In genomic region chr7:42972703-42973500, GRCh38 we compare ENCODE assay signal across 10 cellular contexts. TPM values are rescaled to one million over a fixed set of nuclear protein-coding genes. Genes with fewer than 3 reads are reported as not detected.
DNase-seq lines count a peak whose midpoint lies in the region; FAIRE-seq and TF ChIP-seq lines count a peak whose summit lies in the region.
"Had no signal": no experiment of that assay in that cellular context is flagged by ENCODE, and none has a peak within 500 bp of the region (broad histone marks: within the 10 kb centered on the region; RNA-seq: fewer than 3 reads in every experiment).

No MANE protein-coding gene starts in this region.

- H2BK12ac ChIP-seq in H1 (ENCODE audit: low read depth, low read length), result no peak overlapping the region
- H2BK12ac ChIP-seq in mesenchymal stem cell (ENCODE audit: low read length in 2 of 2), result no peak overlapping the region

- H3K27ac Mint-ChIP-seq in CD4-positive, alpha-beta memory T cell, result no peak overlapping the region
- H3K27ac Mint-ChIP-seq: activated naive CD4-positive, alpha-beta T cell treated with anti-CD3 and anti-CD28 coated beads, Interleukin-2, amount 50 U/mL, for 24 hours had no signal

- H3K27me3 Mint-ChIP-seq in CD4-positive, alpha-beta memory T cell, result peaks cover 5 to 7% of the 10 kb centered on the region in 2 donors

- H3K4ac ChIP-seq in H1 (replicated peaks; ENCODE audit: insufficient read length, low read depth, low read length), result no peak overlapping the region
- H3K4ac ChIP-seq in mesenchymal stem cell (ENCODE audit: low read depth in 1 of 2, low read length in 2 of 2), result peak overlapping the region in 1 of 2 experiments; percentile 47

- no peak for TF ChIP-seq RAD21 in H1 (IDR thresholded peaks at IDR 0.05 in 1 of 2, conservative IDR thresholded peaks at IDR 0.05 in 1 of 2; ENCODE audit: low read depth in 2 of 2, low read length in 2 of 2)

- H3K36me3 ChIP-seq in H1 (ENCODE audit: control insufficient read depth in 2 of 4, insufficient read depth in 4 of 4, low read length in 3 of 4), result no peaks in the 10 kb centered on the region
- no peaks in the 10 kb centered on the region for H3K36me3 ChIP-seq in mesenchymal stem cell (ENCODE audit: control insufficient read depth in 1 of 2, insufficient read depth in 2 of 2, low read depth in 1 of 2, low read length in 2 of 2)
- H3K36me3 ChIP-seq in CD4-positive, alpha-beta memory T cell (ENCODE audit: insufficient read depth, low read length), result no peaks in the 10 kb centered on the region
- H3K36me3 ChIP-seq in effector memory CD4-positive, alpha-beta T cell (ENCODE audit: control insufficient read depth, insufficient read depth, low read length), result no peaks in the 10 kb centered on the region

- no peak for FAIRE-seq in H1 (lab: Jason Lieb, UNC)

- H3K4me3 ChIP-seq in H1 (ENCODE audit: extremely low read depth in 1 of 4, insufficient read depth in 2 of 4, low read depth in 3 of 4, low read length in 4 of 4) (no peak overlapping the region), mesenchymal stem cell (ENCODE audit: insufficient read depth in 1 of 2, low read depth in 1 of 2, low read length in 2 of 2) (peak overlapping the region in 1 of 2 experiments; percentile 42)
- no peak overlapping the region for H3K4me3 ChIP-seq in CD4-positive, alpha-beta memory T cell (ENCODE audit: low read length in 2 of 2)
- H3K4me3 ChIP-seq in effector memory CD4-positive, alpha-beta T cell (ENCODE audit: insufficient read depth, low read depth, low read length, poor library complexity, severe bottlenecking), result no peak overlapping the region

- no peak overlapping the region for H2AFZ ChIP-seq in H1 (ENCODE audit: low read length)
- no peak overlapping the region for H2AFZ ChIP-seq in mesenchymal stem cell (ENCODE audit: low read depth, low read length)

- DNase-seq in NCI-H2227 (lab: John Stamatoyannopoulos, UW; ENCODE audit: unreplicated experiment), result peak; percentile 67
- DNase-seq in H1 (ENCODE audit: low read depth in 1 of 2, low spot score in 2 of 2), result no peak
- peak; percentile 99 for DNase-seq in mesenchymal stem cell
- DNase-seq in ureter (ENCODE audit: low spot score), result peak; percentile 48
- DNase-seq in CD4-positive, alpha-beta memory T cell, result no peak
- DNase-seq in effector memory CD4-positive, alpha-beta T cell, result no peak
- DNase-seq in cerebellar nuclear complex (lab: John Stamatoyannopoulos, UW), result no peak
- DNase-seq: SW 1271 had no signal

- CTCF ChIA-PET in H1 (lab: Charles Lee; ENCODE audit: partially characterized antibody), result interaction anchor here (1.0 to 2.0 kb wide), 3 partner anchors 10 to 98 kb away, joined by 3 to 6 read pairs (median 5); no protein-coding TSS in a partner anchor
- CTCF ChIA-PET in CD4-positive, alpha-beta memory T cell (lab: Charles Lee; ENCODE audit: partially characterized antibody), result no interaction called here

- POLR2A ChIA-PET in H1 (lab: Charles Lee; ENCODE audit: partially characterized antibody), result interaction anchor here (0.5 to 1.0 kb wide), 2 partner anchors 18 to 32 kb away, joined by 3 read pairs; no protein-coding TSS in a partner anchor
- POLR2A ChIA-PET in CD4-positive, alpha-beta memory T cell (lab: Charles Lee; ENCODE audit: partially characterized antibody), result no interaction called here

- H3K4me1 Mint-ChIP-seq in CD4-positive, alpha-beta memory T cell, result no peaks in the 10 kb centered on the region
- H3K4me1 Mint-ChIP-seq: activated naive CD4-positive, alpha-beta T cell treated with anti-CD3 and anti-CD28 coated beads, Interleukin-2, amount 50 U/mL, for 24 hours had no signal

- H3K23ac ChIP-seq in H1 (ENCODE audit: insufficient read length) (no peak overlapping the region), mesenchymal stem cell (ENCODE audit: low read length in 2 of 2) (no peak overlapping the region)

- no peak overlapping the region for H4K5ac ChIP-seq in H1 (ENCODE audit: insufficient read length, low read depth, low read length)

- H3K27ac ChIP-seq in H1 (ENCODE audit: low read depth, low read length) (no peak overlapping the region), mesenchymal stem cell (ENCODE audit: low read length, poor library complexity, severe bottlenecking) (peak overlapping the region; percentile 89)
- H3K27ac ChIP-seq in CD4-positive, alpha-beta memory T cell (ENCODE audit: low read depth, low read length), result no peak overlapping the region
- H3K27ac ChIP-seq in effector memory CD4-positive, alpha-beta T cell (ENCODE audit: insufficient read depth, low read length, poor library complexity, severe bottlenecking), result no peak overlapping the region
- H3K27ac ChIP-seq: HL-60 had no signal

- H3K4me3 Mint-ChIP-seq in CD4-positive, alpha-beta memory T cell, result no peak overlapping the region
- H3K4me3 Mint-ChIP-seq: activated naive CD4-positive, alpha-beta T cell treated with anti-CD3 and anti-CD28 coated beads, Interleukin-2, amount 50 U/mL, for 24 hours had no signal

- H3K4me2 ChIP-seq in H1 (ENCODE audit: insufficient read depth in 1 of 2, low read depth in 2 of 2, low read length in 2 of 2), result no peak overlapping the region
- H3K4me2 ChIP-seq in mesenchymal stem cell (ENCODE audit: low read length, poor library complexity, severe bottlenecking), result no peak overlapping the region

- H3K14ac ChIP-seq in H1 (ENCODE audit: insufficient read length), result no peak overlapping the region
- H3K14ac ChIP-seq in mesenchymal stem cell (ENCODE audit: low read length in 2 of 2), result no peak overlapping the region

- H3K9me3 Mint-ChIP-seq in CD4-positive, alpha-beta memory T cell, result peaks cover 0 to 4% (median 0%) of the 10 kb centered on the region in 8 donors
- H3K9me3 Mint-ChIP-seq: activated naive CD4-positive, alpha-beta T cell treated with anti-CD3 and anti-CD28 coated beads, Interleukin-2, amount 50 U/mL, for 24 hours had no signal

- H3K79me2 ChIP-seq in H1 (ENCODE audit: control insufficient read depth in 1 of 2, insufficient read depth in 2 of 2, low read length in 2 of 2), result no peaks in the 10 kb centered on the region

- H2BK5ac ChIP-seq in H1 (ENCODE audit: low read depth, low read length) (no peak overlapping the region), mesenchymal stem cell (ENCODE audit: low read depth, low read length, poor library complexity, severe bottlenecking) (no peak overlapping the region)

- H2BK20ac ChIP-seq in H1 (ENCODE audit: low read length), result no peak overlapping the region

- H4K8ac ChIP-seq in H1 (ENCODE audit: extremely low read depth, insufficient read depth, low read length) (no peak overlapping the region), mesenchymal stem cell (ENCODE audit: low read length) (peak overlapping the region; percentile 12)

- H2BK120ac ChIP-seq in H1 (replicated peaks; ENCODE audit: low read depth, low read length), result no peak overlapping the region
- no peak overlapping the region for H2BK120ac ChIP-seq in mesenchymal stem cell (ENCODE audit: low read depth, low read length)

- no peaks in the 10 kb centered on the region for H3K36me3 Mint-ChIP-seq in CD4-positive, alpha-beta memory T cell

- no peak overlapping the region for H3K56ac ChIP-seq in H1 (replicated peaks; ENCODE audit: insufficient read length, low read depth, low read length)

- no peak overlapping the region for H3K9ac ChIP-seq in H1 (replicated peaks in 1 of 4; ENCODE audit: extremely low read depth in 1 of 4, low read depth in 3 of 4, low read length in 3 of 4)
- H3K9ac ChIP-seq in mesenchymal stem cell (ENCODE audit: low read length), result peak overlapping the region; percentile 2

- H3K4me1 ChIP-seq in H1 (replicated peaks in 1 of 4; ENCODE audit: control insufficient read depth in 3 of 4, insufficient read depth in 4 of 4, low read length in 3 of 4) (no peaks in the 10 kb centered on the region), mesenchymal stem cell (ENCODE audit: control insufficient read depth, insufficient read depth, low read depth, low read length) (peaks cover 2% of the 10 kb centered on the region)
- no peaks in the 10 kb centered on the region for H3K4me1 ChIP-seq in CD4-positive, alpha-beta memory T cell (ENCODE audit: insufficient read depth, low read length)
- H3K4me1 ChIP-seq in effector memory CD4-positive, alpha-beta T cell (ENCODE audit: control insufficient read depth, insufficient read depth, low read length, poor library complexity, severe bottlenecking), result no peaks in the 10 kb centered on the region

- H3K27me3 ChIP-seq in H1 (replicated peaks in 1 of 4; ENCODE audit: control insufficient read depth in 3 of 4, extremely low read depth in 1 of 4, insufficient read depth in 3 of 4, low read length in 3 of 4) (no peaks in the 10 kb centered on the region), mesenchymal stem cell (ENCODE audit: control insufficient read depth in 1 of 2, insufficient read depth in 1 of 2, low read length in 2 of 2) (no peaks in the 10 kb centered on the region)
- H3K27me3 ChIP-seq in CD4-positive, alpha-beta memory T cell (ENCODE audit: insufficient read depth, low read length), result no peaks in the 10 kb centered on the region
- H3K27me3 ChIP-seq in effector memory CD4-positive, alpha-beta T cell (replicated peaks; ENCODE audit: control insufficient read depth, insufficient read depth, low read length, poor library complexity, severe bottlenecking), result no peaks in the 10 kb centered on the region

- no peaks in the 10 kb centered on the region for H3K23me2 ChIP-seq in H1 (ENCODE audit: low read depth, low read length)

- no peaks in the 10 kb centered on the region for H3K9me3 ChIP-seq in H1 (ENCODE audit: insufficient read depth in 2 of 2, low read depth in 1 of 2, low read length in 1 of 2)
- H3K9me3 ChIP-seq in mesenchymal stem cell (ENCODE audit: control insufficient read depth, low read length), result no peaks in the 10 kb centered on the region
- no peaks in the 10 kb centered on the region for H3K9me3 ChIP-seq in CD4-positive, alpha-beta memory T cell (ENCODE audit: control insufficient read depth in 1 of 2, low read length in 2 of 2)
- no peaks in the 10 kb centered on the region for H3K9me3 ChIP-seq in effector memory CD4-positive, alpha-beta T cell (ENCODE audit: control insufficient read depth, low read length)

- TF ChIP-seq POLR2A in H1 (IDR thresholded peaks at IDR 0.05; ENCODE audit: control extremely low read depth in 1 of 2, low read depth in 2 of 2, low read length in 2 of 2), result no peak

- no peak overlapping the region for H2BK15ac ChIP-seq in H1 (ENCODE audit: low read length)
- no peak overlapping the region for H2BK15ac ChIP-seq in mesenchymal stem cell (ENCODE audit: low read depth, poor library complexity, severe bottlenecking)

- no peaks in the 10 kb centered on the region for H4K20me1 ChIP-seq in H1 (replicated peaks in 1 of 2; ENCODE audit: control insufficient read depth in 1 of 2, insufficient read depth in 2 of 2, low read length in 2 of 2)

- WGBS in H1 (ENCODE audit: extremely low coverage in 1 of 2, insufficient coverage in 1 of 2, insufficient read length in 1 of 2, insufficient replicate concordance in 2 of 2, low coverage in 1 of 2, low lambda C conversion rate in 2 of 2, missing lambda C conversion rate in 1 of 2), 2 experiments, result 71% methylated on average over 5 of the region's 5 CpGs; no CpG with 5 or more reads in 1 of the 2 experiments
- WGBS in mesenchymal stem cell, result 15% methylated on average over 5 of the region's 5 CpGs

- no peak for TF ChIP-seq CTCF in H1 (IDR thresholded peaks at IDR 0.05; ENCODE audit: control extremely low read depth in 1 of 3, insufficient read depth in 1 of 3, low read depth in 1 of 3, low read length in 3 of 3)

- TF ChIP-seq EP300 in H1 (IDR thresholded peaks at IDR 0.05; ENCODE audit: borderline replicate concordance in 1 of 2, low read depth in 2 of 2, low read length in 2 of 2), result no peak

- intact Hi-C loops in CD4-positive, alpha-beta memory T cell (cut with micrococcal nuclease), result no loop called here

- no peaks in the 10 kb centered on the region for H3K79me1 ChIP-seq in H1 (ENCODE audit: low read depth, low read length)
- no peaks in the 10 kb centered on the region for H3K79me1 ChIP-seq in mesenchymal stem cell (replicated peaks; ENCODE audit: low read length, poor library complexity, severe bottlenecking)

- H2AK5ac ChIP-seq in H1 (ENCODE audit: low read depth, low read length) (no peak overlapping the region), mesenchymal stem cell (ENCODE audit: low read length, severe bottlenecking) (no peak overlapping the region)

- H3K18ac ChIP-seq in H1 (ENCODE audit: extremely low read depth, low read length), result no peak overlapping the region
- H3K18ac ChIP-seq in mesenchymal stem cell (ENCODE audit: low read depth in 1 of 2, low read length in 2 of 2), result peak overlapping the region; percentile 55 to 82

- H4K91ac ChIP-seq in H1 (replicated peaks; ENCODE audit: insufficient read length, low read length), result no peak overlapping the region
- H4K91ac ChIP-seq in mesenchymal stem cell (ENCODE audit: low read length), result no peak overlapping the region

RNA-seq across cellular contexts. Expression of gene MRPL32, which starts 40.7 kb away (rescaled TPM):
- 94.0 and 97.2 TPM in 2 replicates for total RNA-seq in H1 (2021; fragmentation: NEBNext Ultra II Directional; extraction: Animal tissue kit (Norgen Biotek cat#: 25700))
- polyA plus RNA-seq in H1 (2011; rRNA removed), result 40.2 and 50.9 TPM in 2 replicates
- polyA plus RNA-seq in H1 (2011; cell fraction: cytosol; rRNA removed), result 72.1 TPM
- polyA plus RNA-seq in H1 (2011; cell fraction: nucleus; rRNA removed), result 45.0 TPM
- polyA plus RNA-seq in H1 (2012, experiment 1 of 2), result 60.3 to 89.0 TPM (median 69.3 TPM) in 4 replicates
- 42.6 TPM for polyA plus RNA-seq in H1 (2012, experiment 2 of 2)
- polyA plus RNA-seq in H1 (2013, experiment 1 of 2), result 123 TPM
- polyA plus RNA-seq in H1 (2013, experiment 2 of 2), result 137 TPM
- polyA minus RNA-seq in H1 (2011; rRNA and poly(A)+ RNA removed), result 21.0 and 35.4 TPM in 2 replicates
- polyA minus RNA-seq in H1 (2011; cell fraction: cytosol; rRNA and poly(A)+ RNA removed), result 29.7 TPM
- polyA minus RNA-seq in H1 (2011; cell fraction: nucleus; rRNA and poly(A)+ RNA removed), result 20.6 TPM
- 65.8 TPM for polyA plus RNA-seq in mesenchymal stem cell (2013, experiment 1 of 2)
- polyA plus RNA-seq in mesenchymal stem cell (2013, experiment 2 of 2), result 82.5 TPM
- 41.5 TPM for total RNA-seq in ureter
- 10 to 100 TPM; 48.4 to 49.1 TPM for total RNA-seq in CD4-positive, alpha-beta memory T cell
- polyA plus RNA-seq in CD4-positive, alpha-beta memory T cell, result 10 to 100 TPM; 42.5 to 53.3 TPM

RNA-seq across cellular contexts. Expression of gene PSMA2, which starts 40.9 kb away (rescaled TPM):
- total RNA-seq in H1 (2021; fragmentation: NEBNext Ultra II Directional; extraction: Animal tissue kit (Norgen Biotek cat#: 25700)), result 243 and 259 TPM in 2 replicates
- 92.8 and 211 TPM in 2 replicates for polyA plus RNA-seq in H1 (2011; rRNA removed)
- polyA plus RNA-seq in H1 (2011; cell fraction: cytosol; rRNA removed), result 229 TPM
- polyA plus RNA-seq in H1 (2011; cell fraction: nucleus; rRNA removed), result 27.7 TPM
- polyA plus RNA-seq in H1 (2012, experiment 1 of 2), result 210 to 360 TPM (median 228 TPM) in 4 replicates
- polyA plus RNA-seq in H1 (2012, experiment 2 of 2), result 126 TPM
- 330 TPM for polyA plus RNA-seq in H1 (2013, experiment 1 of 2)
- 334 TPM for polyA plus RNA-seq in H1 (2013, experiment 2 of 2)
- polyA minus RNA-seq in H1 (2011; rRNA and poly(A)+ RNA removed), result 41.6 and 68.9 TPM in 2 replicates
- polyA minus RNA-seq in H1 (2011; cell fraction: cytosol; rRNA and poly(A)+ RNA removed), result 62.6 TPM
- polyA minus RNA-seq in H1 (2011; cell fraction: nucleus; rRNA and poly(A)+ RNA removed), result 31.2 TPM
- polyA plus RNA-seq in mesenchymal stem cell (2013, experiment 1 of 2), result 149 TPM
- polyA plus RNA-seq in mesenchymal stem cell (2013, experiment 2 of 2), result 165 TPM
- 46.7 TPM for total RNA-seq in ureter
- total RNA-seq in CD4-positive, alpha-beta memory T cell, result 10 to 100 TPM; 35.6 to 43.5 TPM
- 100 to 1,000 TPM; 245 to 353 TPM for polyA plus RNA-seq in CD4-positive, alpha-beta memory T cell

Comparison
In these comparisons a context has a peak if more than half of its experiments do, and no peak if none do; other contexts are left out.
1. DNase-seq: peak in NCI-H2227 (single experiment), mesenchymal stem cell (single experiment) and ureter (single experiment); none in H1 (0 of 2), CD4-positive, alpha-beta memory T cell (0 of 5), effector memory CD4-positive, alpha-beta T cell (0 of 3) and cerebellar nuclear complex (0 of 2).